Comparison of ENCODE assay signal across 20 cellular contexts in the genomic region with DNA sequence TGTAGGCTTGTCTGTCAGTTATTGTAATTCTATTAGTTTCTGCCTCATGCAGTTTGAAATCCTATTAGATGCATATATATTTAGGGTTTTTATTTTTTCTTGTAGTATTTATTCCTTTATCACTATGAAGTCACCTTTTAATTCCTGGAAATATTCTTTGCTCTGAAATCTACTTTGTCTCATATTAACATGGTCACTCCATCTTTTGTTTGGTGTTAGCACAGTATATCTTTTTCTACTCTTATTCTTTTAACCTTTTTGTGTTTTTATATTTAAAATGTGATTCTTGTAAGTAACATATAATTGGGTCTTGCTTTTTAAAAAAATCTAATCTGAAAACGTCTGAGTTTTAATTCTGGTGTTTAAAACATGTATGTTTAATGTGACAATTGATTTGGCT.
"Had no signal": no experiment of that assay in that cellular context is flagged by ENCODE, and none has a peak within 500 bp of the region (broad histone marks: within the 10 kb centered on the region; RNA-seq: fewer than 3 reads in every experiment).

No MANE protein-coding gene starts in this region.

- ATAC-seq: left cardiac atrium; left ventricle myocardium superior; naive thymus-derived CD8-positive, alpha-beta T cell; psoas muscle; right lobe of liver; stimulated activated effector memory CD8-positive, alpha-beta T cell treated with anti-CD3 and anti-CD28 coated beads, Interleukin-12 subunit alpha, Interleukin-12 subunit beta, amount 100 ng/mL, for 72 hours; stimulated activated naive CD8-positive, alpha-beta T cell treated with anti-CD3 and anti-CD28 coated beads, Interleukin-15, amount 100 ng/mL, for 72 hours had no signal

- H3K27ac ChIP-seq: colonic mucosa, esophagus squamous epithelium, neutrophil, psoas muscle, right lobe of liver, thoracic aorta, transverse colon had no signal

- H3K9me3 ChIP-seq: colonic mucosa, esophagus squamous epithelium, neutrophil, psoas muscle, right lobe of liver, thoracic aorta, transverse colon had no signal

- H3K4me1 ChIP-seq: colonic mucosa, esophagus squamous epithelium, psoas muscle, right lobe of liver, transverse colon had no signal

- DNase-seq: colonic mucosa; dermis blood vessel endothelial cell; esophagus squamous epithelium; foreskin fibroblast; immature natural killer cell; kidney; left cardiac atrium; left ventricle myocardium superior; naive thymus-derived CD8-positive, alpha-beta T cell; psoas muscle; retina; right lobe of liver; stimulated activated CD4-positive, alpha-beta T cell treated with anti-CD3 and anti-CD28 coated beads, Interleukin-4, amount 100 ng/mL, for 1 hour; stimulated activated CD8-positive, alpha-beta memory T cell treated with anti-CD3 and anti-CD28 coated beads, Interleukin-4, amount 100 ng/mL, for 48 hours; stimulated activated naive CD8-positive, alpha-beta T cell treated with anti-CD3 and anti-CD28 coated beads, Interleukin-15, amount 100 ng/mL, for 72 hours; transverse colon had no signal

- H3K27me3 ChIP-seq: colonic mucosa, esophagus squamous epithelium, neutrophil, right lobe of liver, transverse colon had no signal

- H3K4me3 ChIP-seq: colonic mucosa, esophagus squamous epithelium, lung, psoas muscle, right lobe of liver, thoracic aorta, transverse colon had no signal

- H3K27me3 Mint-ChIP-seq: naive thymus-derived CD8-positive, alpha-beta T cell; stimulated activated naive CD8-positive, alpha-beta T cell treated with anti-CD3 and anti-CD28 coated beads, Interleukin-15, amount 100 ng/mL, for 72 hours had no signal

- H3K4me3 Mint-ChIP-seq: immature natural killer cell; naive thymus-derived CD8-positive, alpha-beta T cell; stimulated activated effector memory CD8-positive, alpha-beta T cell treated with anti-CD3 and anti-CD28 coated beads, Interleukin-12 subunit alpha, Interleukin-12 subunit beta, amount 100 ng/mL, for 72 hours; stimulated activated naive CD8-positive, alpha-beta T cell treated with anti-CD3 and anti-CD28 coated beads, Interleukin-15, amount 100 ng/mL, for 72 hours had no signal

- H3K36me3 ChIP-seq: colonic mucosa, esophagus squamous epithelium, neutrophil, right lobe of liver, thoracic aorta, transverse colon had no signal

- H3K9me3 Mint-ChIP-seq: immature natural killer cell had no signal

- H3K27ac Mint-ChIP-seq: stimulated activated effector memory CD8-positive, alpha-beta T cell treated with anti-CD3 and anti-CD28 coated beads, Interleukin-12 subunit alpha, Interleukin-12 subunit beta, amount 100 ng/mL, for 72 hours had no signal

- H3K4me1 Mint-ChIP-seq: stimulated activated effector memory CD8-positive, alpha-beta T cell treated with anti-CD3 and anti-CD28 coated beads, Interleukin-12 subunit alpha, Interleukin-12 subunit beta, amount 100 ng/mL, for 72 hours had no signal
